ENCODE assay signal across 22 cellular contexts in genomic region chr1:177490240-177490639, GRCh38.
DNase-seq lines count a peak whose midpoint lies in the region; ATAC-seq, FAIRE-seq and TF ChIP-seq lines count a peak whose summit lies in the region.
"Had no signal": no experiment of that assay in that cellular context is flagged by ENCODE, and none has a peak within 500 bp of the region (broad histone marks: within the 10 kb centered on the region; RNA-seq: fewer than 3 reads in every experiment).

No MANE protein-coding gene starts in this region.

- H3K4me1 ChIP-seq in HepG2 (ENCODE audit: insufficient read depth, low read length) (no peaks in the 10 kb centered on the region), right lobe of liver (no peaks in the 10 kb centered on the region), foreskin keratinocyte (no peaks in the 10 kb centered on the region), thyroid gland (no peaks in the 10 kb centered on the region)
- H3K4me1 ChIP-seq: BLaER1 had no signal

- intact Hi-C loops in HepG2 (cut with micrococcal nuclease; ENCODE audit: unreplicated experiment), result no loop called here
- intact Hi-C loops in right lobe of liver (cut with DNase I), result no loop called here
- intact Hi-C loops in thyroid gland (cut with DNase I), result no loop called here

- H3K36me3 ChIP-seq in HepG2 (replicated peaks in 1 of 2; ENCODE audit: control insufficient read depth in 1 of 2, insufficient read depth in 2 of 2, low read length in 2 of 2), result no peaks in the 10 kb centered on the region
- no peaks in the 10 kb centered on the region for H3K36me3 ChIP-seq in right lobe of liver
- no peaks in the 10 kb centered on the region for H3K36me3 ChIP-seq in thyroid gland
- H3K36me3 ChIP-seq: BLaER1 had no signal

- no peak for DNase-seq in HepG2 (ENCODE audit: low spot score)
- no peak for DNase-seq in right lobe of liver
- DNase-seq in NCI-H82 treated with DMSO at 0.1 percent for 48 hours (lab: John Stamatoyannopoulos, UW; ENCODE audit: unreplicated experiment), result peak; percentile 89
- no peak for DNase-seq in foreskin keratinocyte
- DNase-seq in DMS79 treated with DMSO at 0.1 percent for 48 hours (lab: John Stamatoyannopoulos, UW), result no peak
- no peak for DNase-seq in GM19238 (ENCODE audit: insufficient read length, low spot score)
- no peak for DNase-seq in thyroid gland
- DNase-seq: Calu3; CD8-positive, alpha-beta T cell; DMS79; MM.1S; NCI-H1092 treated with DMSO at 0.1 percent for 48 hours; NCI-H146; NCI-H2029 treated with DMSO at 0.1 percent for 48 hours; NCI-H2227 treated with DMSO at 0.1 percent for 48 hours; OCI-M1; RPMI8226; SIG-M5; T-helper 1 cell had no signal

- no peak for TF ChIP-seq EP300 in HepG2 (IDR thresholded peaks at IDR 0.05; ENCODE audit: low read depth in 2 of 2, low read length in 2 of 2)
- no peak for TF ChIP-seq EP300 in HepG2 (CRISPR knock-in tag; IDR thresholded peaks at IDR 0.05; ENCODE audit: borderline replicate concordance)

- in situ Hi-C loops in HepG2 (cut with HindIII; ENCODE audit: extremely low pct_ligation_motif_present, low pct_unique_long_range_greater_than_20kb), result no loop called here

- H3K27ac ChIP-seq in HepG2 (ENCODE audit: extremely low read length, insufficient read depth, low read length) (no peak overlapping the region), right lobe of liver (no peak overlapping the region), foreskin keratinocyte (no peak overlapping the region), thyroid gland (no peak overlapping the region)
- H3K27ac ChIP-seq: BLaER1 had no signal

- no peak overlapping the region for H2AFZ ChIP-seq in HepG2 (ENCODE audit: low read length)

- no peak for TF ChIP-seq CTCF in HepG2 (CRISPR knock-in tag; IDR thresholded peaks at IDR 0.05)
- TF ChIP-seq CTCF in right lobe of liver (IDR thresholded peaks at IDR 0.05), result no peak
- TF ChIP-seq CTCF in foreskin keratinocyte (conservative IDR thresholded peaks at IDR 0.05), result peak; percentile 27
- no peak for TF ChIP-seq CTCF in thyroid gland (IDR thresholded peaks at IDR 0.05)

- no peak for FAIRE-seq in HepG2 (lab: Jason Lieb, UNC)
- FAIRE-seq: A204.1 had no signal

- CTCF ChIA-PET in HepG2 (lab: Yijun Ruan, JAX; ENCODE audit: low intra/inter-chr PET ratio, low total read pairs), result no interaction called here

- no peak overlapping the region for H3K9ac ChIP-seq in HepG2 (ENCODE audit: insufficient read depth, low read depth, low read length)
- H3K9ac ChIP-seq: BLaER1 had no signal

- no peak for TF ChIP-seq POLR2A in HepG2 (IDR thresholded peaks at IDR 0.05; ENCODE audit: insufficient read depth in 1 of 2, low read depth in 2 of 2, low read length in 2 of 2)
- no peak for TF ChIP-seq POLR2A in right lobe of liver (IDR thresholded peaks at IDR 0.05)
- no peak for TF ChIP-seq POLR2A in thyroid gland (IDR thresholded peaks at IDR 0.05)

- H3K79me2 ChIP-seq in HepG2 (ENCODE audit: insufficient read depth, low read length), result no peaks in the 10 kb centered on the region

- H4K20me1 ChIP-seq in HepG2 (ENCODE audit: insufficient read depth, low read length), result no peaks in the 10 kb centered on the region
- H4K20me1 ChIP-seq: BLaER1 had no signal

- WGBS in HepG2 (ENCODE audit: low lambda C conversion rate), result 0% methylated on average over 3 of the region's 5 CpGs
- WGBS in right lobe of liver (ENCODE audit: insufficient coverage, low coverage, low lambda C conversion rate, missing lambda C conversion rate), result 74% methylated on average over 5 of the region's 5 CpGs
- 81 to 82% methylated on average over 5 of the region's 5 CpGs for WGBS in thyroid gland, 2 donors

- no peak for TF ChIP-seq RAD21 in HepG2 (CRISPR knock-in tag; IDR thresholded peaks at IDR 0.05)

- BruUV-seq in HepG2 (replicated peaks; lab: Mats Ljungman, UMichigan), result no TSS peak

- ATAC-seq in HepG2 (peak; percentile 39; the same call in 2 of the 3 replicates), right lobe of liver (no peak), foreskin keratinocyte (no peak), GM19023 (IDR thresholded peaks at IDR 0.05; ENCODE audit: unreplicated experiment) (no peak)
- ATAC-seq: CD8-positive, alpha-beta T cell had no signal

- H3K4me3 ChIP-seq in HepG2 (replicated peaks in 1 of 3; ENCODE audit: insufficient read depth in 1 of 3, low read depth in 2 of 3, low read length in 3 of 3) (no peak overlapping the region), right lobe of liver (no peak overlapping the region), thyroid gland (replicated peaks in 1 of 3) (no peak overlapping the region)
- H3K4me3 ChIP-seq: BLaER1 had no signal

- H3K27me3 ChIP-seq in HepG2 (ENCODE audit: control insufficient read depth in 1 of 2, insufficient read depth in 2 of 2, low read length in 2 of 2) (no peaks in the 10 kb centered on the region), right lobe of liver (no peaks in the 10 kb centered on the region), foreskin keratinocyte (peaks cover 3% of the 10 kb centered on the region), thyroid gland (no peaks in the 10 kb centered on the region)
- H3K27me3 ChIP-seq: BLaER1 had no signal

- H3K4me2 ChIP-seq in HepG2 (ENCODE audit: low read depth, low read length), result no peak overlapping the region
- H3K4me2 ChIP-seq: BLaER1 had no signal

- H3K9me3 ChIP-seq in HepG2 (ENCODE audit: low read length) (no peaks in the 10 kb centered on the region), right lobe of liver (no peaks in the 10 kb centered on the region), thyroid gland (no peaks in the 10 kb centered on the region)
- H3K9me3 ChIP-seq: BLaER1 had no signal

- POLR2A ChIA-PET in HepG2 (lab: Yijun Ruan, JAX), result no interaction called here

TF ChIP-seq in HepG2, 621 proteins besides CTCF, POLR2A, EP300 and RAD21:
- TF ChIP-seq, protein P1, sequence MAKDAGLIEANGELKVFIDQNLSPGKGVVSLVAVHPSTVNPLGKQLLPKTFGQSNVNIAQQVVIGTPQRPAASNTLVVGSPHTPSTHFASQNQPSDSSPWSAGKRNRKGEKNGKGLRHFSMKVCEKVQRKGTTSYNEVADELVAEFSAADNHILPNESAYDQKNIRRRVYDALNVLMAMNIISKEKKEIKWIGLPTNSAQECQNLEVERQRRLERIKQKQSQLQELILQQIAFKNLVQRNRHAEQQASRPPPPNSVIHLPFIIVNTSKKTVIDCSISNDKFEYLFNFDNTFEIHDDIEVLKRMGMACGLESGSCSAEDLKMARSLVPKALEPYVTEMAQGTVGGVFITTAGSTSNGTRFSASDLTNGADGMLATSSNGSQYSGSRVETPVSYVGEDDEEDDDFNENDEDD (CRISPR knock-in tag; IDR thresholded peaks at IDR 0.05; ENCODE audit: borderline replicate concordance), result no peak
- TF ChIP-seq LCORL (IDR thresholded peaks at IDR 0.05) (no peak), LCORL (CRISPR knock-in tag; IDR thresholded peaks at IDR 0.05) (no peak), CENPX (CRISPR knock-in tag; IDR thresholded peaks at IDR 0.05) (no peak), MIXL1 (CRISPR knock-in tag; IDR thresholded peaks at IDR 0.05) (no peak)
